In genomic region chr4:2457481-2458295, GRCh38 we compare ENCODE assay signal across 17 cellular contexts. TPM values are rescaled to one million over a fixed set of nuclear protein-coding genes. Genes with fewer than 3 reads are reported as not detected.
"Had no signal": no experiment of that assay in that cellular context is flagged by ENCODE, and none has a peak within 500 bp of the region (broad histone marks: within the 10 kb centered on the region; RNA-seq: fewer than 3 reads in every experiment).

No MANE protein-coding gene starts in this region.

- H2AFZ ChIP-seq: parathyroid adenoma had no signal

- ATAC-seq: gastrocnemius medialis; naive thymus-derived CD8-positive, alpha-beta T cell; sciatic nerve; T-helper 17 cell had no signal

- H3K27ac ChIP-seq: cardiac muscle cell, gastrocnemius medialis, parathyroid adenoma, tibial nerve, VCaP had no signal

- H3K27me3 ChIP-seq: cardiac muscle cell, gastrocnemius medialis, tibial nerve had no signal

- H3K79me2 ChIP-seq: parathyroid adenoma had no signal

- H3K36me3 ChIP-seq: cardiac muscle cell, gastrocnemius medialis, tibial nerve had no signal

- H3K9me3 ChIP-seq: gastrocnemius medialis, tibial nerve had no signal

- DNase-seq: activated CD4-positive, alpha-beta T cell treated with anti-CD3 and anti-CD28 coated beads for 1 hour; activated CD4-positive, alpha-beta T cell treated with anti-CD3 and anti-CD28 coated beads, Interleukin-2, amount 50 U/mL, for 4 hours; activated gamma-delta T cell; effector CD8-positive, alpha-beta T cell; gastrocnemius medialis; mesendoderm; naive thymus-derived CD8-positive, alpha-beta T cell; stimulated activated CD8-positive, alpha-beta memory T cell treated with anti-CD3 and anti-CD28 coated beads, Interleukin-4, amount 100 ng/mL, for 48 hours; stimulated activated naive CD4-positive, alpha-beta T cell treated with Interleukin-2 at 50 U/mL for 16 hours; T-helper 17 cell had no signal

- H3K4me1 ChIP-seq: parathyroid adenoma had no signal

- H3K9ac ChIP-seq: parathyroid adenoma had no signal

- H3K4me3 ChIP-seq: cardiac muscle cell, gastrocnemius medialis, tibial nerve had no signal

RNA-seq across cellular contexts. Expression of gene CFAP99, which starts 38.9 kb away (rescaled TPM):
- total RNA-seq: cardiac muscle cell; chondrocyte; gastrocnemius medialis; kidney epithelial cell; naive thymus-derived CD8-positive, alpha-beta T cell; sciatic nerve; tibial nerve had no signal
